Comparison of ENCODE assay signal across 12 cellular contexts in genomic region chr1:21491483-21492170, GRCh38. TPM values are rescaled to one million over a fixed set of nuclear protein-coding genes. Genes with fewer than 3 reads are reported as not detected.
DNase-seq lines count a peak whose midpoint lies in the region; ATAC-seq, FAIRE-seq and TF ChIP-seq lines count a peak whose summit lies in the region.
"Had no signal": no experiment of that assay in that cellular context is flagged by ENCODE, and none has a peak within 500 bp of the region (broad histone marks: within the 10 kb centered on the region; RNA-seq: fewer than 3 reads in every experiment).

No MANE protein-coding gene starts in this region.

- peaks cover 9% of the 10 kb centered on the region for H3K27me3 Mint-ChIP-seq in GM23338 (ENCODE audit: insufficient read depth, low read depth, poor library complexity)
- H3K27me3 Mint-ChIP-seq in activated CD4-positive, alpha-beta T cell treated with anti-CD3 and anti-CD28 coated beads for 36 hours, result peaks cover 10% of the 10 kb centered on the region

- intact Hi-C loops in K562 (cut with micrococcal nuclease), result loop anchor here (2.0 kb wide), 1 partner anchor 121 kb away; no protein-coding TSS in a partner anchor
- intact Hi-C loops in activated CD4-positive, alpha-beta T cell treated with anti-CD3 and anti-CD28 coated beads for 36 hours (cut with DNase I, micrococcal nuclease), result loop anchor here in 1 of 2 experiments (2.0 kb wide), 1 partner anchor 275 kb away; no protein-coding TSS in a partner anchor

- BruUV-seq in K562 (replicated peaks; lab: Mats Ljungman, UMichigan), result no TSS peak

- H3K36me3 ChIP-seq in BLaER1 treated with 17β-estradiol and CSF1 and Interleukin-3, amounts not matched to agents 10 nM and 100 nM, result no peaks in the 10 kb centered on the region
- H3K36me3 ChIP-seq in GM23338 (ENCODE audit: insufficient read depth) (no peaks in the 10 kb centered on the region), K562 (ENCODE audit: control insufficient read depth, insufficient read depth, low read length) (no peaks in the 10 kb centered on the region)
- H3K36me3 ChIP-seq: BE2C had no signal

- no peaks in the 10 kb centered on the region for H3K9me2 ChIP-seq in GM23338 (ENCODE audit: insufficient read depth)

- H3K36me3 Mint-ChIP-seq in GM23338 (ENCODE audit: low read depth), result peaks cover 14% of the 10 kb centered on the region; the same call in 2 of the 3 replicates
- no peaks in the 10 kb centered on the region for H3K36me3 Mint-ChIP-seq in activated CD4-positive, alpha-beta T cell treated with anti-CD3 and anti-CD28 coated beads for 36 hours (ENCODE audit: low read depth)

- H3K4me3 ChIP-seq in BLaER1 treated with 17β-estradiol and CSF1 and Interleukin-3, amounts not matched to agents 10 nM and 100 nM, result no peak overlapping the region
- no peak overlapping the region for H3K4me3 ChIP-seq in GM23338
- H3K4me3 ChIP-seq in K562, result no peak overlapping the region
- H3K4me3 ChIP-seq: body of pancreas had no signal

- DNase-seq in GM23338 (ENCODE audit: low spot score) (no peak), NCI-H2171 (lab: John Stamatoyannopoulos, UW) (peak; percentile 94), K562 (ENCODE audit: extremely low read depth in 1 of 4, low spot score in 3 of 4) (no peak), D721Med (ENCODE audit: insufficient read length, low spot score) (no peak), dedifferentiated amniotic fluid mesenchymal stem cell (ENCODE audit: extremely low spot score) (no peak)
- no peak for DNase-seq in activated CD4-positive, alpha-beta T cell treated with anti-CD3 and anti-CD28 coated beads for 36 hours

- no peaks in the 10 kb centered on the region for H3K27me3 ChIP-seq in BLaER1 treated with 17β-estradiol and CSF1 and Interleukin-3, amounts not matched to agents 10 nM and 100 nM
- H3K27me3 ChIP-seq in GM23338 (ENCODE audit: insufficient read depth), result no peaks in the 10 kb centered on the region
- peaks cover 21 to 40% of the 10 kb centered on the region in 2 experiments; a peak in 4 of 5 replicates for H3K27me3 ChIP-seq in K562 (ENCODE audit: control insufficient read depth in 2 of 2, insufficient read depth in 2 of 2, low read length in 2 of 2)
- H3K27me3 ChIP-seq: BE2C, body of pancreas had no signal

- no peaks in the 10 kb centered on the region; a peak in 1 of 22 replicates for H4K20me1 ChIP-seq in BLaER1 treated with 17β-estradiol and CSF1 and Interleukin-3, amounts not matched to agents 10 nM and 100 nM
- H4K20me1 ChIP-seq in GM23338 (replicated peaks; ENCODE audit: insufficient read depth) (no peaks in the 10 kb centered on the region), K562 (replicated peaks; ENCODE audit: control insufficient read depth, insufficient read depth, low read length) (no peaks in the 10 kb centered on the region)

- 0% methylated on average over 7 of the region's 7 CpGs for WGBS in K562 (ENCODE audit: insufficient coverage, low coverage, missing lambda C conversion rate)

- no peak for TF ChIP-seq POLR2A in K562 (conservative IDR thresholded peaks at IDR 0.05)

- H3K4me1 ChIP-seq in BLaER1 treated with 17β-estradiol and CSF1 and Interleukin-3, amounts not matched to agents 10 nM and 100 nM, result peaks cover 8 to 54% (median 42%) of the 10 kb centered on the region in 10 experiments; a peak in 18 of 20 replicates
- H3K4me1 ChIP-seq in GM23338 (ENCODE audit: insufficient read depth) (no peaks in the 10 kb centered on the region), K562 (replicated peaks in 1 of 2; ENCODE audit: control insufficient read depth in 2 of 2, insufficient read depth in 2 of 2, low read length in 2 of 2) (peaks cover 0 to 10% of the 10 kb centered on the region in 2 experiments; a peak in 3 of 5 replicates)
- H3K4me1 ChIP-seq: BE2C, body of pancreas had no signal

- H3K9me3 ChIP-seq in BLaER1 treated with 17β-estradiol and CSF1 and Interleukin-3, amounts not matched to agents 10 nM and 100 nM (replicated peaks in 1 of 11), result peaks cover 0 to 30% (median 26%) of the 10 kb centered on the region in 11 experiments; a peak in 18 of 22 replicates
- peaks cover 4% of the 10 kb centered on the region for H3K9me3 ChIP-seq in K562 (replicated peaks; ENCODE audit: control insufficient read depth, insufficient read depth, low read depth, low read length)
- H3K9me3 ChIP-seq: BE2C, body of pancreas had no signal

- H2AFZ ChIP-seq in GM23338 (peak overlapping the region; percentile 47; the same call in 1 of the 2 replicates), K562 (ENCODE audit: low read depth, low read length) (no peak overlapping the region)

- FAIRE-seq in K562 (lab: Jason Lieb, UNC), result peak; percentile 15
- FAIRE-seq in D721Med (lab: Jason Lieb, UNC), result no peak

- H3F3A ChIP-seq in GM23338 (replicated peaks; ENCODE audit: low read depth), result no peaks in the 10 kb centered on the region

- no peaks in the 10 kb centered on the region for H3K9me1 ChIP-seq in K562 (ENCODE audit: control insufficient read depth, insufficient read depth, low read length)

- peaks cover 6% of the 10 kb centered on the region; the same call in 1 of the 3 replicates for H3K4me1 Mint-ChIP-seq in GM23338
- H3K4me1 Mint-ChIP-seq in activated CD4-positive, alpha-beta T cell treated with anti-CD3 and anti-CD28 coated beads for 36 hours, result peaks cover 8% of the 10 kb centered on the region

- peak overlapping the region in 2 of 11 experiments; percentile 5 to 32; a peak in 2 of 22 replicates for H3K9ac ChIP-seq in BLaER1 treated with 17β-estradiol and CSF1 and Interleukin-3, amounts not matched to agents 10 nM and 100 nM
- no peak overlapping the region; a peak in 1 of 4 replicates for H3K9ac ChIP-seq in K562 (ENCODE audit: insufficient read depth in 1 of 2, low read depth in 2 of 2, low read length in 2 of 2)

- POLR2A ChIA-PET in K562 (lab: Yijun Ruan, JAX), result interaction anchor here (1.3 kb wide), 1 partner anchor 37 kb away, joined by 4 read pairs; no protein-coding TSS in a partner anchor
- POLR2A ChIA-PET in activated CD4-positive, alpha-beta T cell treated with anti-CD3 and anti-CD28 coated beads for 36 hours (lab: Charles Lee), result no interaction called here

- H3K27ac Mint-ChIP-seq in GM23338, result no peak overlapping the region
- no peak overlapping the region for H3K27ac Mint-ChIP-seq in activated CD4-positive, alpha-beta T cell treated with anti-CD3 and anti-CD28 coated beads for 36 hours
- H3K27ac Mint-ChIP-seq: activated T-helper 17 cell treated with anti-CD3 and anti-CD28 coated beads, Interleukin-2, amount 50 U/mL, for 72 hours; T-helper 1 cell treated with Interleukin-12 subunit alpha and Interleukin-12 subunit beta and Interleukin-4 antibody, amounts not matched to agents 30 μg/mL and 1 μg/mL, for 36 hours had no signal

- TF ChIP-seq CTCF in GM23338 (conservative IDR thresholded peaks at IDR 0.05; ENCODE audit: low read depth in 2 of 2) (no peak), K562 (IDR thresholded peaks at IDR 0.05 in 2 of 3, conservative IDR thresholded peaks at IDR 0.05 in 1 of 3; ENCODE audit: insufficient read depth in 2 of 3, low read depth in 1 of 3, low read length in 3 of 3) (no peak), D721Med (IDR thresholded peaks at IDR 0.05; ENCODE audit: insufficient read depth, missing control alignments) (no peak)

- H3K9me3 Mint-ChIP-seq in GM23338, result peaks cover 30% of the 10 kb centered on the region
- H3K9me3 Mint-ChIP-seq in activated CD4-positive, alpha-beta T cell treated with anti-CD3 and anti-CD28 coated beads for 36 hours (ENCODE audit: low read depth), result no peaks in the 10 kb centered on the region
- H3K9me3 Mint-ChIP-seq: T-helper 1 cell treated with Interleukin-12 subunit alpha and Interleukin-12 subunit beta and Interleukin-4 antibody, amounts not matched to agents 30 μg/mL and 1 μg/mL, for 36 hours had no signal

- TF ChIP-seq EP300 in K562 (IDR thresholded peaks at IDR 0.05; ENCODE audit: low read length), result no peak

- peak overlapping the region in 1 of 11 experiments; percentile 16; a peak in 1 of 22 replicates for H3K27ac ChIP-seq in BLaER1 treated with 17β-estradiol and CSF1 and Interleukin-3, amounts not matched to agents 10 nM and 100 nM
- no peak overlapping the region for H3K27ac ChIP-seq in GM23338 (ENCODE audit: low read depth)
- no peak overlapping the region for H3K27ac ChIP-seq in K562 (ENCODE audit: extremely low read depth, low read depth, low read length)
- H3K27ac ChIP-seq: body of pancreas had no signal

- CTCF ChIA-PET in K562 (lab: Yijun Ruan, JAX; ENCODE audit: low intra/inter-chr PET ratio), result interaction anchor here (2.7 kb wide), 1 partner anchor 121 kb away, joined by 16 read pairs; no protein-coding TSS in a partner anchor
- CTCF ChIA-PET in activated CD4-positive, alpha-beta T cell treated with anti-CD3 and anti-CD28 coated beads for 36 hours (lab: Charles Lee), result interaction anchor here (0.6 to 2.7 kb wide), 7 partner anchors 8 to 260 kb away, joined by 3 to 6 read pairs (median 4); no protein-coding TSS in a partner anchor

- H3K4me2 ChIP-seq in BLaER1 treated with 17β-estradiol and CSF1 and Interleukin-3, amounts not matched to agents 10 nM and 100 nM, result peak overlapping the region in 10 of 11 experiments; percentile 1 to 77 (median 60); a peak in 18 of 22 replicates
- H3K4me2 ChIP-seq in GM23338, result no peak overlapping the region
- H3K4me2 ChIP-seq in K562 (ENCODE audit: insufficient read depth, low read length), result no peak overlapping the region

- in situ Hi-C loops in K562 (cut with MboI), result no loop called here

- no peak overlapping the region for H3K4me3 Mint-ChIP-seq in GM23338
- no peak overlapping the region for H3K4me3 Mint-ChIP-seq in activated CD4-positive, alpha-beta T cell treated with anti-CD3 and anti-CD28 coated beads for 36 hours
- H3K4me3 Mint-ChIP-seq: activated T-helper 17 cell treated with anti-CD3 and anti-CD28 coated beads, Interleukin-2, amount 50 U/mL, for 72 hours; T-helper 1 cell treated with Interleukin-12 subunit alpha and Interleukin-12 subunit beta and Interleukin-4 antibody, amounts not matched to agents 30 μg/mL and 1 μg/mL, for 36 hours had no signal

- TF ChIP-seq RAD21 in K562 (CRISPR knock-in tag; conservative IDR thresholded peaks at IDR 0.05 in 1 of 2, IDR thresholded peaks at IDR 0.05 in 1 of 2), result no peak

- H3K79me2 ChIP-seq in GM23338 (replicated peaks; ENCODE audit: insufficient read depth), result no peaks in the 10 kb centered on the region
- no peaks in the 10 kb centered on the region for H3K79me2 ChIP-seq in K562 (ENCODE audit: control insufficient read depth, insufficient read depth, low read length)

- ATAC-seq in GM23338, result peak; percentile 13; the same call in 1 of the 3 replicates
- no peak for ATAC-seq in K562
- ATAC-seq in activated CD4-positive, alpha-beta T cell treated with anti-CD3 and anti-CD28 coated beads for 36 hours, result no peak
- no peak for ATAC-seq in GM21423 (IDR thresholded peaks at IDR 0.05; ENCODE audit: unreplicated experiment)
- ATAC-seq: body of pancreas had no signal

RNA-seq across cellular contexts. Expression of gene ALPL, which starts 17.6 kb away (rescaled TPM):
- 166 and 187 TPM in 2 replicates for total RNA-seq in GM23338 (2014; rRNA removed; shearing (Covaris generic))
- polyA plus RNA-seq in GM23338 (2016; fragmentation: Nextera tagmentation; extraction: Ambion mirVana), result 116 and 120 TPM in 2 replicates
- 0.40 and 0.95 TPM in 2 replicates for total RNA-seq in K562 (2011; cell fraction: chromatin; rRNA removed; ENCODE audit: low replicate concordance)
- 0.13 and 0.33 TPM in 2 replicates for total RNA-seq in K562 (2011; cell fraction: nucleolus; rRNA removed)
- 0.29 and 0.38 TPM in 2 replicates for total RNA-seq in K562 (2011; cell fraction: nucleoplasm; rRNA removed)
- 0.12 and 0.14 TPM in 2 replicates for total RNA-seq in K562 (2014; rRNA removed)
- not detected in 2 replicates for total RNA-seq in K562 (2014; rRNA removed; fragmentation: Illumina TruSeq; extraction: Trizol)
- total RNA-seq in K562 (2015; rRNA removed; fragmentation: Illumina TruSeq; extraction: Trizol), result not detected in 2 replicates
- 0.22 and 0.38 TPM in 2 replicates for total RNA-seq in K562 (2021)
- polyA plus RNA-seq in K562 (2011; rRNA removed), result 0.18 and 0.49 TPM in 2 replicates
- 0.37 and 0.40 TPM in 2 replicates for polyA plus RNA-seq in K562 (2011; cell fraction: cytosol; rRNA removed)
- polyA plus RNA-seq in K562 (2011; cell fraction: nucleus; rRNA removed), result 0.16 and 0.18 TPM in 2 replicates
- polyA plus RNA-seq in K562 (2012), result 0.18 and 0.25 TPM in 2 replicates
- 0.11 and 0.22 TPM in 2 replicates for polyA plus RNA-seq in K562 (2014; fragmentation: Illumina TruSeq; extraction: Trizol)
- polyA plus RNA-seq in K562 (2014; fragmentation: Nextera tagmentation; extraction: Ambion mirVana), result under 1 TPM in 1 of 2 experiments, not detected in 1; 0.04 TPM
- polyA plus RNA-seq in K562 (2014; rRNA removed), result 0.07 TPM in 1 of 2 replicates, not detected in the other
- polyA minus RNA-seq in K562 (2011; rRNA and poly(A)+ RNA removed), result 0.07 and 0.15 TPM in 2 replicates
- not detected in 2 replicates for polyA minus RNA-seq in K562 (2011; cell fraction: cytosol; rRNA and poly(A)+ RNA removed)
- 0.56 TPM in 1 of 2 replicates, not detected in the other for polyA minus RNA-seq in K562 (2011; cell fraction: nucleus; rRNA and poly(A)+ RNA removed)
- not detected for total RNA-seq in activated CD4-positive, alpha-beta T cell treated with anti-CD3 and anti-CD28 coated beads for 36 hours
- total RNA-seq: activated T-helper 17 cell treated with anti-CD3 and anti-CD28 coated beads, Interleukin-2, amount 50 U/mL, for 72 hours had no signal

RNA-seq across cellular contexts. Expression of gene NBPF3, which starts 51.7 kb away (rescaled TPM):
- total RNA-seq in GM23338 (2014; rRNA removed; shearing (Covaris generic)), result 17.9 and 18.1 TPM in 2 replicates
- 2.7 and 3.7 TPM in 2 replicates for polyA plus RNA-seq in GM23338 (2016; fragmentation: Nextera tagmentation; extraction: Ambion mirVana)
- total RNA-seq in K562 (2011; cell fraction: chromatin; rRNA removed; ENCODE audit: low replicate concordance), result 8.8 and 13.1 TPM in 2 replicates
- 5.2 and 5.4 TPM in 2 replicates for total RNA-seq in K562 (2011; cell fraction: nucleolus; rRNA removed)
- 14.4 and 17.7 TPM in 2 replicates for total RNA-seq in K562 (2011; cell fraction: nucleoplasm; rRNA removed)
- total RNA-seq in K562 (2014; rRNA removed), result 6.2 and 6.8 TPM in 2 replicates
- total RNA-seq in K562 (2014; rRNA removed; fragmentation: Illumina TruSeq; extraction: Trizol), result 5.2 and 5.5 TPM in 2 replicates
- total RNA-seq in K562 (2015; rRNA removed; fragmentation: Illumina TruSeq; extraction: Trizol), result 5.1 and 5.4 TPM in 2 replicates
- 6.8 and 7.3 TPM in 2 replicates for total RNA-seq in K562 (2021)
- 6.7 and 6.8 TPM in 2 replicates for polyA plus RNA-seq in K562 (2011; rRNA removed)
- polyA plus RNA-seq in K562 (2011; cell fraction: cytosol; rRNA removed), result 3.8 and 4.1 TPM in 2 replicates
- polyA plus RNA-seq in K562 (2011; cell fraction: nucleus; rRNA removed), result 15.0 and 15.7 TPM in 2 replicates
- 4.0 and 7.8 TPM in 2 replicates for polyA plus RNA-seq in K562 (2012)
- 5.6 and 6.1 TPM in 2 replicates for polyA plus RNA-seq in K562 (2014; fragmentation: Illumina TruSeq; extraction: Trizol)
- polyA plus RNA-seq in K562 (2014; fragmentation: Nextera tagmentation; extraction: Ambion mirVana), result 1 to 10 TPM; 1.5 TPM
- polyA plus RNA-seq in K562 (2014; rRNA removed), result 3.0 and 4.4 TPM in 2 replicates
- polyA minus RNA-seq in K562 (2011; rRNA and poly(A)+ RNA removed), result 10.8 and 11.6 TPM in 2 replicates
- 2.1 and 3.3 TPM in 2 replicates for polyA minus RNA-seq in K562 (2011; cell fraction: cytosol; rRNA and poly(A)+ RNA removed)
- 5.4 and 9.3 TPM in 2 replicates for polyA minus RNA-seq in K562 (2011; cell fraction: nucleus; rRNA and poly(A)+ RNA removed)
- 1 to 10 TPM; 8.5 to 9.9 TPM for total RNA-seq in activated CD4-positive, alpha-beta T cell treated with anti-CD3 and anti-CD28 coated beads for 36 hours

Comparison
In these comparisons a context has a peak if more than half of its experiments do, and no peak if none do; other contexts are left out.
1. H3K4me2 ChIP-seq: peak in BLaER1 treated with 17β-estradiol and CSF1 and Interleukin-3, amounts not matched to agents 10 nM and 100 nM (10 of 11); none in GM23338 (single experiment) and K562 (single experiment).
2. RNA of gene ALPL, which starts 17.6 kb away (total RNA-seq): 166 to 187 TPM in GM23338; 0.12 to 0.95 TPM in K562 and not detected in activated CD4-positive, alpha-beta T cell treated with anti-CD3 and anti-CD28 coated beads for 36 hours; every median in the first group is over 10 times any median in the second.